11 cellular contexts compared by ENCODE assay signal in genomic region chr7:18541871-18542212, GRCh38.
"Had no signal": no experiment of that assay in that cellular context is flagged by ENCODE, and none has a peak within 500 bp of the region (broad histone marks: within the 10 kb centered on the region; RNA-seq: fewer than 3 reads in every experiment).

No MANE protein-coding gene starts in this region.

- H3K4me3 ChIP-seq: esophagus squamous epithelium had no signal

- H3K36me3 ChIP-seq: esophagus squamous epithelium had no signal

- ATAC-seq: activated CD4-positive, CD25-positive, alpha-beta regulatory T cell treated with anti-CD3 and anti-CD28 coated beads, Interleukin-2, amount 50 U/mL, for 24 hours; foreskin keratinocyte; stimulated activated naive CD8-positive, alpha-beta T cell treated with anti-CD3 and anti-CD28 coated beads, Interleukin-15, amount 100 ng/mL, for 72 hours had no signal

- H3K27me3 ChIP-seq: esophagus squamous epithelium, foreskin keratinocyte, heart right ventricle had no signal

- H3K9me3 ChIP-seq: esophagus squamous epithelium, heart right ventricle had no signal

- DNase-seq: activated effector memory CD4-positive, alpha-beta T cell treated with Interleukin-2 at 50 U/mL for 16 hours; activated T-cell treated with anti-CD3 and anti-CD28 coated beads, Interleukin-2, amount 50 U/mL, for 1 hour; amniotic stem cell; esophagus squamous epithelium; foreskin keratinocyte; islet precursor cell; stimulated activated CD4-positive, alpha-beta T cell treated with anti-CD3 and anti-CD28 coated beads, Interleukin-2, amount 100 ng/mL, for 48 hours; stimulated activated CD8-positive, alpha-beta memory T cell treated with anti-CD3 and anti-CD28 coated beads, Interleukin-4, amount 100 ng/mL, for 48 hours; stimulated activated naive CD8-positive, alpha-beta T cell treated with anti-CD3 and anti-CD28 coated beads, Interleukin-15, amount 100 ng/mL, for 72 hours had no signal

- H3K27ac ChIP-seq: esophagus squamous epithelium, foreskin keratinocyte had no signal
